ENCODE assay signal across 20 cellular contexts in genomic region chr19:45578861-45579260, GRCh38. TPM values are rescaled to one million over a fixed set of nuclear protein-coding genes. Genes with fewer than 3 reads are reported as not detected.
DNase-seq lines count a peak whose midpoint lies in the region; ATAC-seq and TF ChIP-seq lines count a peak whose summit lies in the region.
"Had no signal": no experiment of that assay in that cellular context is flagged by ENCODE, and none has a peak within 500 bp of the region (broad histone marks: within the 10 kb centered on the region; RNA-seq: fewer than 3 reads in every experiment).

No MANE protein-coding gene starts in this region.

- H3K4me3 Mint-ChIP-seq in T-helper 17 cell: no peak overlapping the region
- H3K4me3 Mint-ChIP-seq: CD4-positive, alpha-beta memory T cell; IgD-negative memory B cell; nephron progenitor cell; T-helper 1 cell treated with Interleukin-12 subunit alpha and Interleukin-12 subunit beta and Interleukin-4 antibody, amounts not matched to agents 30 μg/mL and 1 μg/mL, for 36 hours had no signal

- H3K9ac ChIP-seq in GM23248: no peak overlapping the region

- peaks cover 24% of the 10 kb centered on the region for H3K4me1 ChIP-seq in GM23248 (ENCODE audit: insufficient read depth)
- peaks cover 47% of the 10 kb centered on the region for H3K4me1 ChIP-seq in psoas muscle

- H3K36me3 Mint-ChIP-seq in T-helper 17 cell (ENCODE audit: low read depth): no peaks in the 10 kb centered on the region
- H3K36me3 Mint-ChIP-seq: IgD-negative memory B cell had no signal

- H2AFZ ChIP-seq in GM23248: no peak overlapping the region

- peaks cover 15% of the 10 kb centered on the region for H3K4me1 Mint-ChIP-seq in T-helper 17 cell

- no peaks in the 10 kb centered on the region for H3K27me3 ChIP-seq in GM23248 (replicated peaks; ENCODE audit: insufficient read depth)
- H3K27me3 ChIP-seq in psoas muscle (ENCODE audit: insufficient read depth in 3 of 3, low read length in 2 of 3): no peaks in the 10 kb centered on the region

- 35 to 41% methylated on average over 5 of the region's 5 CpGs for WGBS in GM23248 (ENCODE audit: low coverage in 1 of 2, low lambda C conversion rate in 2 of 2, missing lambda C conversion rate in 2 of 2), 2 experiments
- 26 to 37% (median 35%) methylated on average over 5 of the region's 5 CpGs for WGBS in psoas muscle, 3 donors

- DNase-seq in GM23248: peak; percentile 36
- DNase-seq in T-helper 17 cell: no peak
- DNase-seq in foreskin fibroblast: peak; percentile 47 to 77
- DNase-seq in psoas muscle: no peak
- no peak for DNase-seq in NCI-H2107 treated with DMSO at 0.1 percent for 48 hours (lab: John Stamatoyannopoulos, UW; ENCODE audit: unreplicated experiment)
- no peak for DNase-seq in NCI-H146 treated with DMSO at 0.1 percent for 48 hours (lab: John Stamatoyannopoulos, UW; ENCODE audit: unreplicated experiment)
- DNase-seq: activated naive CD4-positive, alpha-beta T cell treated with Interleukin-2 at 50 U/mL for 16 hours; CD4-positive, alpha-beta memory T cell; effector CD4-positive, alpha-beta T cell; H7; lower lobe of right lung; NCI-H2081 treated with DMSO at 0.1 percent for 48 hours; NCI-H774; nephron progenitor cell; retina; stimulated activated CD4-positive, alpha-beta T cell treated with anti-CD3 and anti-CD28 coated beads, Interleukin-2, amount 100 ng/mL, for 24 hours had no signal

- intact Hi-C loops in psoas muscle (cut with DNase I): no loop called here

- TF ChIP-seq CTCF in foreskin fibroblast (IDR thresholded peaks at IDR 0.05; ENCODE audit: low read depth, low read length) (no peak), psoas muscle (IDR thresholded peaks at IDR 0.05) (no peak)

- ATAC-seq in T-helper 17 cell: no peak
- peak in 2 of 4 donors; percentile 27 to 32 for ATAC-seq in psoas muscle
- ATAC-seq in GM19328 (IDR thresholded peaks at IDR 0.05; ENCODE audit: unreplicated experiment): no peak
- ATAC-seq: activated CD4-positive, CD25-positive, alpha-beta regulatory T cell treated with anti-CD3 and anti-CD28 coated beads, Interleukin-2, amount 50 U/mL, for 24 hours; lower lobe of right lung had no signal

- in situ Hi-C loops in GM23248 (cut with MboI): no loop called here

- H3K4me3 ChIP-seq in GM23248: no peak overlapping the region
- H3K4me3 ChIP-seq in foreskin fibroblast (ENCODE audit: low read depth in 1 of 2, low read length in 2 of 2): no peak overlapping the region
- no peak overlapping the region for H3K4me3 ChIP-seq in psoas muscle
- H3K4me3 ChIP-seq: lower lobe of right lung had no signal

- no peak overlapping the region for H3K4me2 ChIP-seq in GM23248 (ENCODE audit: unreplicated experiment)

- no peaks in the 10 kb centered on the region for H3K9me2 ChIP-seq in GM23248 (ENCODE audit: insufficient read depth)

- H3K27me3 Mint-ChIP-seq in T-helper 17 cell: no peaks in the 10 kb centered on the region
- H3K27me3 Mint-ChIP-seq: CD4-positive, alpha-beta memory T cell; IgD-negative memory B cell had no signal

- H3K27ac ChIP-seq in GM23248: peak overlapping the region; percentile 69
- H3K27ac ChIP-seq in psoas muscle: peak overlapping the region; percentile 41
- H3K27ac ChIP-seq: lower lobe of right lung had no signal

- H3F3A ChIP-seq in GM23248 (ENCODE audit: insufficient read depth): peaks cover 34% of the 10 kb centered on the region

- H4K20me1 ChIP-seq in GM23248 (ENCODE audit: insufficient read depth): no peaks in the 10 kb centered on the region

- H3K79me2 ChIP-seq in GM23248 (ENCODE audit: insufficient read depth): peaks cover 61% of the 10 kb centered on the region

- H3K9me3 ChIP-seq in GM23248 (ENCODE audit: low read depth): no peaks in the 10 kb centered on the region
- no peaks in the 10 kb centered on the region for H3K9me3 ChIP-seq in T-helper 17 cell (ENCODE audit: control insufficient read depth, low read length, poor library complexity, severe bottlenecking)
- H3K9me3 ChIP-seq in psoas muscle: no peaks in the 10 kb centered on the region
- H3K9me3 ChIP-seq: lower lobe of right lung had no signal

- H3K27ac Mint-ChIP-seq in T-helper 17 cell: peak overlapping the region; percentile 29
- H3K27ac Mint-ChIP-seq: nephron progenitor cell; T-helper 1 cell treated with Interleukin-12 subunit alpha and Interleukin-12 subunit beta and Interleukin-4 antibody, amounts not matched to agents 30 μg/mL and 1 μg/mL, for 36 hours had no signal

- H3K36me3 ChIP-seq in GM23248 (ENCODE audit: low read depth) (no peaks in the 10 kb centered on the region), psoas muscle (ENCODE audit: insufficient read depth in 1 of 2, low read depth in 1 of 2) (peaks cover 0 to 5% of the 10 kb centered on the region in 2 donors)
- H3K36me3 ChIP-seq: lower lobe of right lung had no signal

RNA-seq across cellular contexts. Expression of gene OPA3, which starts 5.7 kb away (rescaled TPM):
- total RNA-seq in GM23248 (2014; rRNA removed; shearing (Covaris generic)): 5.3 and 10.6 TPM in 2 replicates
- polyA plus RNA-seq in GM23248 (2016; fragmentation: Nextera tagmentation; extraction: Ambion mirVana): 11.8 and 11.9 TPM in 2 replicates
- 1 to 10 TPM; 8.3 to 9.4 TPM for total RNA-seq in T-helper 17 cell
- total RNA-seq in psoas muscle: 10 to 100 TPM; 14.0 to 27.6 (median 17.6) TPM
- polyA plus RNA-seq in psoas muscle: 10 to 100 TPM in 2 of 3 donors, 1 to 10 TPM in 1; 9.1 to 15.8 (median 12.4) TPM

RNA-seq across cellular contexts. Expression of gene GPR4, which starts 23.2 kb away (rescaled TPM):
- 0.32 TPM in 1 of 2 replicates, not detected in the other for total RNA-seq in GM23248 (2014; rRNA removed; shearing (Covaris generic))
- polyA plus RNA-seq in GM23248 (2016; fragmentation: Nextera tagmentation; extraction: Ambion mirVana) (0.51 and 1.6 TPM in 2 replicates), psoas muscle (1 to 10 TPM; 1.6 to 2.6 (median 2.4) TPM)
- total RNA-seq in T-helper 17 cell (not detected), psoas muscle (1 to 10 TPM; 3.0 to 7.5 (median 3.9) TPM)
- total RNA-seq: CD4-positive, alpha-beta memory T cell had no signal
- polyA plus RNA-seq: CD4-positive, alpha-beta memory T cell; IgD-negative memory B cell had no signal

Comparison
In these comparisons a context has a peak if more than half of its experiments do, and no peak if none do; other contexts are left out.
1. DNase-seq: peak in GM23248 (single experiment) and foreskin fibroblast (2 of 2); none in T-helper 17 cell (0 of 3), psoas muscle (0 of 2), NCI-H2107 treated with DMSO at 0.1 percent for 48 hours (single experiment) and NCI-H146 treated with DMSO at 0.1 percent for 48 hours (single experiment).